ENCODE assay signal across 8 cellular contexts in the genomic region with DNA sequence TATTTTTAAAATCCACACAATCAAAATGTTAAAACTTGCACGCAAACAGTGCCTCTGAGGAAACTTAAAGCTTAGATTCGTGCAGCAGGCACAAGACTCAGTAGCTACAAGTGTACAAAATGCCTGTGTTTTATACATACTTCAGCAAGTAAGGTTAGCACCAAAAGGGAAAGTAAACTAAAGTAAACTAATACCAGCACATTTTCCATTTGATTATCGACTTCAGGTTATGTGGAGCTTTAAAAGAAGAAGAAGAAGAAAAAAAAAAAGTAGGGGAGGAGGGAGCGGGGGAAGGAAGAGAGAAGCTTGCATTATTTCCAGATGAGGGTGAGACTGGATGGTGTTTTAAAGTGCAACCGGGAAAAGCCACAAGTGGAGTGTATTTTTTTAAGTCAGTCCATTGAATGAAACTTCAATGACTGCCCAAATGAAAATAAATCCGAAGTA. TPM values are rescaled to one million over a fixed set of nuclear protein-coding genes. Genes with fewer than 3 reads are reported as not detected.
DNase-seq lines count a peak whose midpoint lies in the region; ATAC-seq and TF ChIP-seq lines count a peak whose summit lies in the region.

No MANE protein-coding gene starts in this region.

- H3K27ac Mint-ChIP-seq in natural killer cell = peak overlapping the region in 1 of 2 donors; percentile 89

- no peak overlapping the region for H3K4me3 Mint-ChIP-seq in natural killer cell

- peaks cover 4% of the 10 kb centered on the region for H3K4me1 ChIP-seq in SJSA1 (replicated peaks)

- no peaks in the 10 kb centered on the region for H3K9me3 Mint-ChIP-seq in natural killer cell

- intact Hi-C loops in natural killer cell (cut with micrococcal nuclease) = loop anchor here (2.0 kb wide), 2 partner anchors 448 to 848 kb away; no protein-coding TSS in a partner anchor

- H3K9me3 ChIP-seq in SJSA1 (replicated peaks) = no peaks in the 10 kb centered on the region

- no peaks in the 10 kb centered on the region for H3K27me3 ChIP-seq in SJSA1 (replicated peaks)

- H3K27ac ChIP-seq in SJSA1 (peak overlapping the region; percentile 77), epithelial cell of prostate (peak overlapping the region; percentile 65)

- H3K27me3 Mint-ChIP-seq in natural killer cell (ENCODE audit: low read depth in 2 of 2) = no peaks in the 10 kb centered on the region

- DNase-seq in AG20443 (ENCODE audit: low spot score) = peak; percentile 17
- DNase-seq in SJSA1 (ENCODE audit: low read depth in 1 of 2, low spot score in 2 of 2) = peak in 1 of 2 experiments; percentile 70
- no peak for DNase-seq in epithelial cell of prostate (ENCODE audit: low read depth, low spot score)
- DNase-seq in natural killer cell = no peak
- no peak for DNase-seq in NCI-H187 (lab: John Stamatoyannopoulos, UW)

- H3K4me3 ChIP-seq in SJSA1 = peak overlapping the region; percentile 46

- H3K36me3 ChIP-seq in SJSA1 = no peaks in the 10 kb centered on the region

- peak; percentile 6 for ATAC-seq in GM19455 (IDR thresholded peaks at IDR 0.05; ENCODE audit: unreplicated experiment)
- ATAC-seq in natural killer cell = peak in 2 of 3 donors; percentile 19 to 20
- ATAC-seq in HG02840 (IDR thresholded peaks at IDR 0.05; ENCODE audit: low FRiP score, unreplicated experiment) = no peak
- ATAC-seq in esophagus mucosa = no peak

- peaks cover 10 to 24% of the 10 kb centered on the region in 2 donors for H3K4me1 Mint-ChIP-seq in natural killer cell

- no peak for TF ChIP-seq CTCF in natural killer cell (IDR thresholded peaks at IDR 0.05)

- no peaks in the 10 kb centered on the region for H3K36me3 Mint-ChIP-seq in natural killer cell

RNA-seq across cellular contexts. Expression of a gene that starts 0.6 kb away (rescaled TPM):
- 3.5 and 4.1 TPM in 2 replicates for total RNA-seq in SJSA1 (2014; rRNA removed; shearing (Covaris generic))
- 1 to 10 TPM in 2 of 3 donors, under 1 TPM in 1; 0.47 to 1.4 (median 1.1) TPM for total RNA-seq in natural killer cell
- 1.2 TPM for total RNA-seq in esophagus mucosa

Comparison
In these comparisons a context has a peak if more than half of its experiments do, and no peak if none do; other contexts are left out.
1. ATAC-seq: peak in GM19455 (single experiment) and natural killer cell (2 of 3); none in HG02840 (single experiment) and esophagus mucosa (single experiment).